Comparison of ENCODE assay signal across 10 cellular contexts in the genomic region with DNA sequence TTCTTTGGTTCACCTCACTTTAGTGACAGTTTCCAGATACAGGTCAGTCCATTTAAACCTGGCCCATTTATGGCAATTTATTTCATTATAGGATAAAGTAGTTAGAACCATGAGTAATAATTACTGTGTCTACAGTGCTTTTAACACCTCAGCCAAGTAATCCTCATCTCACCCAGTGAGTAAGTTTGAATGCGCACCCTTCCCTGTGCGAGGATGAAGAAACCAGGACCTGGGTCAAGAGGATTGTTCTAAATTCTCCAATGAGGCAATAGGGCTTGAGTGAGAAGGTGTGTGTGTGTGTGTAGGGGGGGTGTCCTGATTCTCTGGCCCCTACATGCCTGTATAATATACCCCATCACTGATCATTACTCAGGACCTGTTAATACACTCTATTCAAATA. TPM values are rescaled to one million over a fixed set of nuclear protein-coding genes. Genes with fewer than 3 reads are reported as not detected.
A peak's percentile ranks its signal among the peaks of the same experiment; 100 is the strongest.
DNase-seq lines count a peak whose midpoint lies in the region; TF ChIP-seq lines count a peak whose summit lies in the region.
"Had no signal": no experiment of that assay in that cellular context is flagged by ENCODE, and none has a peak within 500 bp of the region (broad histone marks: within the 10 kb centered on the region; RNA-seq: fewer than 3 reads in every experiment).

No MANE protein-coding gene starts in this region.

- no peak overlapping the region for H2BK5ac ChIP-seq in mesendoderm (ENCODE audit: low read length)

- H3K56ac ChIP-seq in mesendoderm (ENCODE audit: low read length), result no peak overlapping the region

- H3K4me1 ChIP-seq in endodermal cell (ENCODE audit: control insufficient read depth, insufficient read depth, low read length) (peaks cover 14% of the 10 kb centered on the region), mesendoderm (ENCODE audit: control insufficient read depth, low read depth, low read length) (peaks cover 13% of the 10 kb centered on the region)

- H3K4me2 ChIP-seq in mesendoderm (ENCODE audit: low read length), result no peak overlapping the region

- no peak overlapping the region for H2BK120ac ChIP-seq in mesendoderm (ENCODE audit: low read depth, low read length)

- peaks cover 14% of the 10 kb centered on the region for H3K36me3 ChIP-seq in endodermal cell (ENCODE audit: control insufficient read depth, insufficient read depth, low read length)
- H3K36me3 ChIP-seq in mesendoderm (ENCODE audit: control insufficient read depth, insufficient read depth, low read length), result no peaks in the 10 kb centered on the region
- H3K36me3 ChIP-seq: colonic mucosa had no signal

- H3K9me3 ChIP-seq in endodermal cell (ENCODE audit: control insufficient read depth, low read length), result no peaks in the 10 kb centered on the region
- H3K9me3 ChIP-seq: colonic mucosa had no signal

- H3K4me1 Mint-ChIP-seq in T-helper 1 cell treated with Interleukin-12 subunit alpha and Interleukin-12 subunit beta and Interleukin-4 antibody, amounts not matched to agents 30 μg/mL and 1 μg/mL, for 36 hours (ENCODE audit: low read depth), result peaks cover 25% of the 10 kb centered on the region
- H3K4me1 Mint-ChIP-seq in endodermal cell, result peaks cover 26% of the 10 kb centered on the region
- H3K4me1 Mint-ChIP-seq in neural crest cell, result peaks cover 36% of the 10 kb centered on the region

- H3K4ac ChIP-seq in mesendoderm (ENCODE audit: low read depth, low read length), result no peak overlapping the region

- no peaks in the 10 kb centered on the region for H3K9me3 Mint-ChIP-seq in T-helper 1 cell treated with Interleukin-12 subunit alpha and Interleukin-12 subunit beta and Interleukin-4 antibody, amounts not matched to agents 30 μg/mL and 1 μg/mL, for 36 hours
- H3K9me3 Mint-ChIP-seq in endodermal cell, result no peaks in the 10 kb centered on the region
- no peaks in the 10 kb centered on the region for H3K9me3 Mint-ChIP-seq in neural crest cell

- no peak for DNase-seq in T-helper 1 cell
- peak; percentile 16 for DNase-seq in RKO (ENCODE audit: low spot score)
- DNase-seq in endodermal cell, result no peak
- DNase-seq in neural crest cell (ENCODE audit: low read depth, low spot score), result no peak
- DNase-seq in mesendoderm, result no peak
- no peak for DNase-seq in DMS114 treated with DMSO at 0.1 percent for 48 hours (lab: John Stamatoyannopoulos, UW; ENCODE audit: unreplicated experiment)
- no peak for DNase-seq in caudate nucleus (lab: John Stamatoyannopoulos, UW)
- DNase-seq: colonic mucosa; NK-92 treated with Interleukin-12 subunit alpha and Interleukin-12 subunit beta, amount 100 ng/mL, for 24 hours had no signal

- no peak overlapping the region for H3K27ac Mint-ChIP-seq in T-helper 1 cell treated with Interleukin-12 subunit alpha and Interleukin-12 subunit beta and Interleukin-4 antibody, amounts not matched to agents 30 μg/mL and 1 μg/mL, for 36 hours
- no peak overlapping the region for H3K27ac Mint-ChIP-seq in endodermal cell
- H3K27ac Mint-ChIP-seq in neural crest cell (ENCODE audit: unreplicated experiment), result no peak overlapping the region

- H3K4me3 Mint-ChIP-seq in T-helper 1 cell treated with Interleukin-12 subunit alpha and Interleukin-12 subunit beta and Interleukin-4 antibody, amounts not matched to agents 30 μg/mL and 1 μg/mL, for 36 hours, result peak overlapping the region; percentile 64
- H3K4me3 Mint-ChIP-seq in endodermal cell (peak overlapping the region; percentile 86), neural crest cell (peak overlapping the region; percentile 87)

- TF ChIP-seq CTCF in endodermal cell (conservative IDR thresholded peaks at IDR 0.05) (no peak), neural crest cell (conservative IDR thresholded peaks at IDR 0.05) (no peak)

- H2AK5ac ChIP-seq in mesendoderm (ENCODE audit: low read length), result no peak overlapping the region

- H3K27me3 Mint-ChIP-seq in T-helper 1 cell treated with Interleukin-12 subunit alpha and Interleukin-12 subunit beta and Interleukin-4 antibody, amounts not matched to agents 30 μg/mL and 1 μg/mL, for 36 hours (ENCODE audit: low read depth), result peaks cover 16% of the 10 kb centered on the region
- H3K27me3 Mint-ChIP-seq in endodermal cell (ENCODE audit: insufficient read depth) (peaks cover 1% of the 10 kb centered on the region), neural crest cell (ENCODE audit: low read depth) (no peaks in the 10 kb centered on the region)

- peaks cover 4% of the 10 kb centered on the region for H3K36me3 Mint-ChIP-seq in T-helper 1 cell treated with Interleukin-12 subunit alpha and Interleukin-12 subunit beta and Interleukin-4 antibody, amounts not matched to agents 30 μg/mL and 1 μg/mL, for 36 hours (ENCODE audit: low read depth)
- peaks cover 10% of the 10 kb centered on the region for H3K36me3 Mint-ChIP-seq in endodermal cell (ENCODE audit: low read depth)
- peaks cover 5% of the 10 kb centered on the region for H3K36me3 Mint-ChIP-seq in neural crest cell (ENCODE audit: low read depth)

- H3K4me3 ChIP-seq in endodermal cell (ENCODE audit: low read length) (peak overlapping the region; percentile 97), mesendoderm (ENCODE audit: low read length) (no peak overlapping the region)

- H3K79me1 ChIP-seq in mesendoderm (ENCODE audit: low read length), result peaks cover 6% of the 10 kb centered on the region

- 100% methylated on average over 2 of the region's 2 CpGs; no CpG with 5 or more reads in 1 of the 2 experiments for WGBS in endodermal cell (ENCODE audit: insufficient coverage in 1 of 2, insufficient read length in 1 of 2), 2 experiments
- WGBS in mesendoderm (ENCODE audit: extremely low coverage, insufficient coverage, low lambda C conversion rate), result no CpG with 5 or more reads among the region's 2 CpGs

- peaks cover 28% of the 10 kb centered on the region for H3K79me2 ChIP-seq in mesendoderm (ENCODE audit: control insufficient read depth, insufficient read depth, low read length)

- H3K23ac ChIP-seq in mesendoderm (ENCODE audit: low read length), result no peak overlapping the region

- no peak overlapping the region for H3K18ac ChIP-seq in mesendoderm (ENCODE audit: low read length)

- H3K27me3 ChIP-seq in endodermal cell (ENCODE audit: control insufficient read depth, insufficient read depth, low read length, poor library complexity, severe bottlenecking) (no peaks in the 10 kb centered on the region), mesendoderm (ENCODE audit: insufficient read depth, low read length, poor library complexity) (no peaks in the 10 kb centered on the region)
- H3K27me3 ChIP-seq: colonic mucosa had no signal

- H3K9ac ChIP-seq in endodermal cell (ENCODE audit: extremely low read depth, low read length, poor library complexity, severe bottlenecking) (no peak overlapping the region), mesendoderm (ENCODE audit: low read length) (no peak overlapping the region)

- no peak overlapping the region for H4K8ac ChIP-seq in mesendoderm (ENCODE audit: low read depth, low read length)

- H4K5ac ChIP-seq in mesendoderm (ENCODE audit: low read length), result no peak overlapping the region

- H3K27ac ChIP-seq in endodermal cell (ENCODE audit: low read depth, low read length) (no peak overlapping the region), mesendoderm (ENCODE audit: low read depth, low read length) (no peak overlapping the region), caudate nucleus (ENCODE audit: low read depth, low read length) (no peak overlapping the region)

- H2BK15ac ChIP-seq in mesendoderm (replicated peaks; ENCODE audit: low read depth), result no peak overlapping the region

RNA-seq across cellular contexts. Expression of gene MYO1B, which starts 0.9 kb away (rescaled TPM):
- total RNA-seq in endodermal cell (100 to 1,000 TPM; 145 to 154 TPM), neural crest cell (107 and 116 TPM in 2 replicates)
- polyA plus RNA-seq in endodermal cell (2013, experiment 1 of 2), result 55.7 TPM
- polyA plus RNA-seq in endodermal cell (2013, experiment 2 of 2), result 56.3 TPM
- polyA plus RNA-seq in mesendoderm (2013, experiment 1 of 2), result 35.0 TPM
- polyA plus RNA-seq in mesendoderm (2013, experiment 2 of 2), result 35.1 TPM
